11 cellular contexts compared by ENCODE assay signal in the genomic region with DNA sequence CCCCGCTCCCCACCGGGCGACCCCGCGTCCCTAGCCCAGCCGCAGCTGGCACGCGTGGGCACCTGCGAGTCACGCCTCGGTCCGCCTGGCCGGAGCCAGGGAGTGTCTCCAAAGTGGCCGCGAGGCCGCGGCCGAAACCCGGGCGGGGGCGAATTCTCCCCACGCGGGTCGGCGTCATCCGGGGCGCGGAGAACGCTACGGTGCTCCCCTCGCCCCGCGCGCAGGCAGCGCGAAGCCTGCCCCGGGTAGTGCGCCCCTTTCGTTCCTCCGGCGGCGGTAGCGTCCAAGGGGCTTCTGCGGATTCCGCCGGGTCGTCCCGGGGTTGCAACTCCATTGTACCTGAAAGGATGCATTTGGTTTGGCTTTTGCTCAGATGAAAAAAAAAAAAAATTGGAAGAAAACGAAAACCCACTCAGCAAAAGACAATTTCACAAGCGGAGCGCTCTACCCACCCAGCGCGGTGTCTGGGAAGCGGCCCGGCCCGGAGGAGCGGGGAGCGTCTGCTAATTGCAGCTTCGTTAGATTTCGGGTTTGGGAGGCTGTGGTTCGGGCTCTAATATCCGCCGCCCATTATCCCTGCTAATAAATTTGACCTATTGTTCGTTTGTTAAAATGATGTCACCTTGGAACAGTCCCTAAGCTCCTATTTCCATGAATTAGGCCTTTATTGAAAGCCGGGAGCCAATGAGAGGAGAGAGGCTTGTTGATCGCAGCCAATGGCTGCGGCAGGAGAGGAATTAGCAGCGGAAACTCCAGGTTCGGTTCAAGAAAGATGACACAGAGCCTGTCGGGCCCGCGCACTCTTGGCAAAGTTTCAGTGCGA. TPM values are rescaled to one million over a fixed set of nuclear protein-coding genes. Genes with fewer than 3 reads are reported as not detected.
A peak's percentile ranks its signal among the peaks of the same experiment; 100 is the strongest.
DNase-seq lines count a peak whose midpoint lies in the region; ATAC-seq, FAIRE-seq and TF ChIP-seq lines count a peak whose summit lies in the region.
"Had no signal": no experiment of that assay in that cellular context is flagged by ENCODE, and none has a peak within 500 bp of the region (broad histone marks: within the 10 kb centered on the region; RNA-seq: fewer than 3 reads in every experiment).

Gene TLX3 (plus strand): TSS at position 796 of the 823 bp plus-strand sequence. CDS start 118 bp downstream, outside the sequence.

- no peak within 1 kb of the TSS for H3K27ac ChIP-seq in hepatocyte
- H3K27ac ChIP-seq: KMS-11 had no signal

- H3K4me3 ChIP-seq in hepatocyte: no peak within 1 kb of the TSS

- H3K27me3 ChIP-seq in hepatocyte: peaks cover 96% of the 10 kb centered on the region

- H3K9me3 ChIP-seq in hepatocyte (ENCODE audit: low read depth): no peaks in the 10 kb centered on the region

- intact Hi-C loops in CD14-positive monocyte (cut with micrococcal nuclease): no loop called here

- no peaks in the 10 kb centered on the region for H3K36me3 ChIP-seq in hepatocyte (replicated peaks; ENCODE audit: insufficient read depth, low read depth)

- peak within 1 kb of the TSS; percentile 53 for H3K4me2 ChIP-seq in hepatocyte
- H3K4me2 ChIP-seq: KMS-11 had no signal

- DNase-seq in activated T-cell treated with anti-CD3 and anti-CD28 coated beads, Interleukin-2, amount 50 U/mL, for 72 hours: no peak
- no peak for DNase-seq in activated T-cell treated with anti-CD3 and anti-CD28 coated beads, Interleukin-2, amount 50 U/mL, for 4 hours
- DNase-seq in NCI-H82 treated with DMSO at 0.1 percent for 48 hours (lab: John Stamatoyannopoulos, UW; ENCODE audit: unreplicated experiment) (peak; percentile 3), hepatocyte (ENCODE audit: low spot score) (no peak), CD14-positive monocyte (ENCODE audit: low spot score) (no peak), urothelium cell line (ENCODE audit: low spot score) (no peak)
- no peak for DNase-seq in stimulated activated naive CD8-positive, alpha-beta T cell treated with anti-CD3 and anti-CD28 coated beads, Interleukin-15, amount 100 ng/mL, for 72 hours
- DNase-seq: activated gamma-delta T cell treated with Interleukin-2 at 50 U/mL for 16 hours, SHP77 treated with DMSO at 0.1 percent for 48 hours had no signal

- H3K79me2 ChIP-seq in hepatocyte: no peaks in the 10 kb centered on the region

- no peak for FAIRE-seq in urothelium cell line (lab: Jason Lieb, UNC)

- H3K36me3 Mint-ChIP-seq in activated T-cell treated with anti-CD3 and anti-CD28 coated beads, Interleukin-2, amount 50 U/mL, for 72 hours (ENCODE audit: insufficient read depth in 2 of 2): peaks cover 1 to 5% of the 10 kb centered on the region in 2 donors
- no peaks in the 10 kb centered on the region for H3K36me3 Mint-ChIP-seq in activated T-cell treated with anti-CD3 and anti-CD28 coated beads, Interleukin-2, amount 50 U/mL, for 4 hours (ENCODE audit: insufficient read depth)
- peaks cover 0 to 8% of the 10 kb centered on the region in 2 donors for H3K36me3 Mint-ChIP-seq in CD14-positive monocyte

- H3K27me3 Mint-ChIP-seq in activated T-cell treated with anti-CD3 and anti-CD28 coated beads, Interleukin-2, amount 50 U/mL, for 72 hours (ENCODE audit: low read depth): peaks cover 66% of the 10 kb centered on the region
- peaks cover 69% of the 10 kb centered on the region for H3K27me3 Mint-ChIP-seq in activated T-cell treated with anti-CD3 and anti-CD28 coated beads, Interleukin-2, amount 50 U/mL, for 4 hours (ENCODE audit: low read depth)
- H3K27me3 Mint-ChIP-seq in stimulated activated naive CD8-positive, alpha-beta T cell treated with anti-CD3 and anti-CD28 coated beads, Interleukin-15, amount 100 ng/mL, for 72 hours: peaks cover 94% of the 10 kb centered on the region
- H3K27me3 Mint-ChIP-seq in CD14-positive monocyte (ENCODE audit: low read depth in 3 of 3): peaks cover 91 to 98% (median 92%) of the 10 kb centered on the region in 3 donors

- TF ChIP-seq CTCF in hepatocyte (IDR thresholded peaks at IDR 0.05; ENCODE audit: poor library complexity) (no peak), CD14-positive monocyte (IDR thresholded peaks at IDR 0.05) (no peak)

- ATAC-seq in activated T-cell treated with anti-CD3 and anti-CD28 coated beads, Interleukin-2, amount 50 U/mL, for 72 hours (replicated peaks in 1 of 2): no peak
- no peak for ATAC-seq in activated T-cell treated with anti-CD3 and anti-CD28 coated beads, Interleukin-2, amount 50 U/mL, for 4 hours
- ATAC-seq in stimulated activated naive CD8-positive, alpha-beta T cell treated with anti-CD3 and anti-CD28 coated beads, Interleukin-15, amount 100 ng/mL, for 72 hours: no peak
- ATAC-seq in HG03196 (IDR thresholded peaks at IDR 0.05; ENCODE audit: unreplicated experiment): no peak

- 3% methylated on average over 63 of the region's 73 CpGs for WGBS in hepatocyte (ENCODE audit: low lambda C conversion rate, missing lambda C conversion rate)

- H2AFZ ChIP-seq in hepatocyte: peak within 1 kb of the TSS; percentile 63

- H3K4me1 ChIP-seq in hepatocyte (ENCODE audit: insufficient read depth): peaks cover 29% of the 10 kb centered on the region

- peaks cover 21% of the 10 kb centered on the region for H3K4me1 Mint-ChIP-seq in activated T-cell treated with anti-CD3 and anti-CD28 coated beads, Interleukin-2, amount 50 U/mL, for 72 hours (ENCODE audit: low read depth)
- H3K4me1 Mint-ChIP-seq in activated T-cell treated with anti-CD3 and anti-CD28 coated beads, Interleukin-2, amount 50 U/mL, for 4 hours (ENCODE audit: low read depth): peaks cover 24% of the 10 kb centered on the region
- H3K4me1 Mint-ChIP-seq in stimulated activated naive CD8-positive, alpha-beta T cell treated with anti-CD3 and anti-CD28 coated beads, Interleukin-15, amount 100 ng/mL, for 72 hours: peaks cover 49% of the 10 kb centered on the region
- H3K4me1 Mint-ChIP-seq in CD14-positive monocyte: peaks cover 30% of the 10 kb centered on the region

- H4K20me1 ChIP-seq in hepatocyte (ENCODE audit: insufficient read depth, poor library complexity, severe bottlenecking): no peaks in the 10 kb centered on the region

- H3K9me2 ChIP-seq in hepatocyte (replicated peaks; ENCODE audit: insufficient read depth): no peaks in the 10 kb centered on the region

- H3K9me3 Mint-ChIP-seq in activated T-cell treated with anti-CD3 and anti-CD28 coated beads, Interleukin-2, amount 50 U/mL, for 72 hours: no peaks in the 10 kb centered on the region
- no peaks in the 10 kb centered on the region for H3K9me3 Mint-ChIP-seq in activated T-cell treated with anti-CD3 and anti-CD28 coated beads, Interleukin-2, amount 50 U/mL, for 4 hours
- no peaks in the 10 kb centered on the region for H3K9me3 Mint-ChIP-seq in stimulated activated naive CD8-positive, alpha-beta T cell treated with anti-CD3 and anti-CD28 coated beads, Interleukin-15, amount 100 ng/mL, for 72 hours
- H3K9me3 Mint-ChIP-seq in CD14-positive monocyte: peaks cover 0 to 20% (median 14%) of the 10 kb centered on the region in 7 donors

- peak within 1 kb of the TSS; percentile 78 to 79 for H3K4me3 Mint-ChIP-seq in activated T-cell treated with anti-CD3 and anti-CD28 coated beads, Interleukin-2, amount 50 U/mL, for 72 hours
- no peak within 1 kb of the TSS for H3K4me3 Mint-ChIP-seq in activated T-cell treated with anti-CD3 and anti-CD28 coated beads, Interleukin-2, amount 50 U/mL, for 4 hours
- H3K4me3 Mint-ChIP-seq in stimulated activated naive CD8-positive, alpha-beta T cell treated with anti-CD3 and anti-CD28 coated beads, Interleukin-15, amount 100 ng/mL, for 72 hours: peak within 1 kb of the TSS; percentile 64 to 84
- H3K4me3 Mint-ChIP-seq in CD14-positive monocyte: peak within 1 kb of the TSS in 1 of 2 donors; percentile 85

- peak within 1 kb of the TSS; percentile 85 for H3K27ac Mint-ChIP-seq in activated T-cell treated with anti-CD3 and anti-CD28 coated beads, Interleukin-2, amount 50 U/mL, for 72 hours
- H3K27ac Mint-ChIP-seq in stimulated activated naive CD8-positive, alpha-beta T cell treated with anti-CD3 and anti-CD28 coated beads, Interleukin-15, amount 100 ng/mL, for 72 hours: no peak within 1 kb of the TSS
- H3K27ac Mint-ChIP-seq in CD14-positive monocyte: no peak within 1 kb of the TSS

RNA-seq across cellular contexts. Expression of gene TLX3, which starts in this region (rescaled TPM):
- total RNA-seq in activated T-cell treated with anti-CD3 and anti-CD28 coated beads, Interleukin-2, amount 50 U/mL, for 72 hours: not detected
- total RNA-seq in activated T-cell treated with anti-CD3 and anti-CD28 coated beads, Interleukin-2, amount 50 U/mL, for 4 hours: not detected
- total RNA-seq in hepatocyte: not detected in 2 replicates
- polyA plus RNA-seq in hepatocyte: 0.22 TPM in 1 of 2 replicates, not detected in the other
- not detected for polyA plus RNA-seq in CD14-positive monocyte
